9 cellular contexts compared by ENCODE assay signal in genomic region chr16:26645629-26646028, GRCh38.
DNase-seq lines count a peak whose midpoint lies in the region; ATAC-seq, FAIRE-seq and TF ChIP-seq lines count a peak whose summit lies in the region.
"Had no signal": no experiment of that assay in that cellular context is flagged by ENCODE, and none has a peak within 500 bp of the region (broad histone marks: within the 10 kb centered on the region; RNA-seq: fewer than 3 reads in every experiment).

No MANE protein-coding gene starts in this region.

- FAIRE-seq in HepG2 (lab: Jason Lieb, UNC): no peak

- H3K9me3 ChIP-seq in HepG2 (ENCODE audit: low read length) (no peaks in the 10 kb centered on the region), mammary epithelial cell (replicated peaks; ENCODE audit: insufficient read depth, low read length) (peaks cover 21% of the 10 kb centered on the region), ovary (no peaks in the 10 kb centered on the region)
- H3K9me3 ChIP-seq: mucosa of descending colon had no signal

- H3K27me3 ChIP-seq in HepG2 (ENCODE audit: control insufficient read depth in 1 of 2, insufficient read depth in 2 of 2, low read length in 2 of 2): no peaks in the 10 kb centered on the region
- H3K27me3 ChIP-seq in mammary epithelial cell (ENCODE audit: insufficient read depth, low read length): no peaks in the 10 kb centered on the region
- no peaks in the 10 kb centered on the region for H3K27me3 ChIP-seq in ovary

- TF ChIP-seq POLR2A in HepG2 (IDR thresholded peaks at IDR 0.05; ENCODE audit: insufficient read depth in 1 of 2, low read depth in 2 of 2, low read length in 2 of 2): no peak
- no peak for TF ChIP-seq POLR2A in ovary (IDR thresholded peaks at IDR 0.05)

- H4K20me1 ChIP-seq in HepG2 (ENCODE audit: insufficient read depth, low read length) (no peaks in the 10 kb centered on the region), mammary epithelial cell (ENCODE audit: insufficient read depth, low read length) (no peaks in the 10 kb centered on the region)

- DNase-seq in NCI-H82 (lab: John Stamatoyannopoulos, UW) (peak; percentile 40), NCI-H82 treated with DMSO at 0.1 percent for 48 hours (lab: John Stamatoyannopoulos, UW; ENCODE audit: unreplicated experiment) (no peak), HepG2 (ENCODE audit: low spot score) (no peak), superior temporal gyrus (ENCODE audit: extremely low spot score) (peak; percentile 52), mammary epithelial cell (no peak), ovary (no peak), NCI-H146 treated with DMSO at 0.1 percent for 48 hours (lab: John Stamatoyannopoulos, UW; ENCODE audit: unreplicated experiment) (no peak)
- DNase-seq in activated CD8-positive, alpha-beta memory T cell treated with anti-CD3 and anti-CD28 coated beads, Interleukin-2, amount 50 U/mL, for 4 hours: peak; percentile 37

- BruUV-seq in HepG2 (replicated peaks; lab: Mats Ljungman, UMichigan) (no TSS peak), mammary epithelial cell (replicated peaks; lab: Mats Ljungman, UMichigan) (no TSS peak)

- peak; percentile 71 for ATAC-seq in HepG2
- ATAC-seq: mucosa of descending colon had no signal

- WGBS in HepG2 (ENCODE audit: low lambda C conversion rate): 9% methylated on average over 9 of the region's 9 CpGs
- WGBS in mammary epithelial cell (ENCODE audit: low coverage, missing lambda C conversion rate): 24% methylated on average over 9 of the region's 9 CpGs
- WGBS in ovary, 3 donors: 13 to 14% (median 14%) methylated on average over 9 of the region's 9 CpGs

- H3K4me3 ChIP-seq in HepG2 (replicated peaks in 1 of 3; ENCODE audit: insufficient read depth in 1 of 3, low read depth in 2 of 3, low read length in 3 of 3): no peak overlapping the region
- H3K4me3 ChIP-seq in mammary epithelial cell (replicated peaks in 1 of 3; ENCODE audit: insufficient read depth in 1 of 3, low read depth in 2 of 3, low read length in 3 of 3): no peak overlapping the region
- no peak overlapping the region for H3K4me3 ChIP-seq in ovary
- H3K4me3 ChIP-seq: mucosa of descending colon had no signal

- in situ Hi-C loops in HepG2 (cut with HindIII; ENCODE audit: extremely low pct_ligation_motif_present, low pct_unique_long_range_greater_than_20kb) (no loop called here), mammary epithelial cell (cut with MboI; ENCODE audit: low sequenced_read_pairs in 2 of 2) (no loop called here)

- TF ChIP-seq RAD21 in HepG2 (CRISPR knock-in tag; IDR thresholded peaks at IDR 0.05): no peak

- CTCF ChIA-PET in HepG2 (lab: Yijun Ruan, JAX; ENCODE audit: low intra/inter-chr PET ratio, low total read pairs): interaction anchor here (2.1 kb wide), 1 partner anchor 807 kb away, joined by 5 read pairs; no protein-coding TSS in a partner anchor
- CTCF ChIA-PET in mammary epithelial cell (lab: Charles Lee; ENCODE audit: low non-redundant PET): no interaction called here

- no peak overlapping the region for H2AFZ ChIP-seq in HepG2 (ENCODE audit: low read length)
- no peak overlapping the region for H2AFZ ChIP-seq in mammary epithelial cell (ENCODE audit: low read depth, low read length)

- H3K27ac ChIP-seq in HepG2 (ENCODE audit: extremely low read length, insufficient read depth, low read length): no peak overlapping the region
- no peak overlapping the region for H3K27ac ChIP-seq in mammary epithelial cell (ENCODE audit: insufficient read depth, low read depth, low read length)
- no peak overlapping the region for H3K27ac ChIP-seq in ovary

- TF ChIP-seq EP300 in HepG2 (IDR thresholded peaks at IDR 0.05; ENCODE audit: low read depth in 2 of 2, low read length in 2 of 2) (no peak), HepG2 (CRISPR knock-in tag; IDR thresholded peaks at IDR 0.05; ENCODE audit: borderline replicate concordance) (no peak), ovary (IDR thresholded peaks at IDR 0.05) (no peak)

- TF ChIP-seq CTCF in HepG2 (CRISPR knock-in tag; IDR thresholded peaks at IDR 0.05) (peak; percentile 63), mammary epithelial cell (conservative IDR thresholded peaks at IDR 0.05 in 1 of 2, IDR thresholded peaks at IDR 0.05 in 1 of 2; ENCODE audit: extremely low read depth in 1 of 2, insufficient read depth in 1 of 2, low read depth in 1 of 2, low read length in 2 of 2) (no peak), ovary (IDR thresholded peaks at IDR 0.05) (no peak)

- intact Hi-C loops in HepG2 (cut with micrococcal nuclease; ENCODE audit: unreplicated experiment): no loop called here
- intact Hi-C loops in mammary epithelial cell (cut with micrococcal nuclease): no loop called here
- intact Hi-C loops in ovary (cut with DNase I): no loop called here

- H3K4me1 ChIP-seq in HepG2 (ENCODE audit: insufficient read depth, low read length): no peaks in the 10 kb centered on the region
- H3K4me1 ChIP-seq in mammary epithelial cell (ENCODE audit: insufficient read depth, low read length): no peaks in the 10 kb centered on the region
- no peaks in the 10 kb centered on the region for H3K4me1 ChIP-seq in ovary (ENCODE audit: insufficient read depth)

- dilution Hi-C loops in mammary epithelial cell (cut with HindIII; ENCODE audit: low sequenced_read_pairs): no loop called here

- no peak overlapping the region for H3K4me2 ChIP-seq in HepG2 (ENCODE audit: low read depth, low read length)
- no peak overlapping the region for H3K4me2 ChIP-seq in mammary epithelial cell (ENCODE audit: insufficient read depth, low read depth, low read length)

- H3K9ac ChIP-seq in HepG2 (ENCODE audit: insufficient read depth, low read depth, low read length): no peak overlapping the region
- H3K9ac ChIP-seq in mammary epithelial cell (ENCODE audit: insufficient read depth, low read length): no peak overlapping the region

- H3K36me3 ChIP-seq in HepG2 (replicated peaks in 1 of 2; ENCODE audit: control insufficient read depth in 1 of 2, insufficient read depth in 2 of 2, low read length in 2 of 2) (no peaks in the 10 kb centered on the region), mammary epithelial cell (ENCODE audit: insufficient read depth, low read length) (no peaks in the 10 kb centered on the region), ovary (no peaks in the 10 kb centered on the region)

- H3K79me2 ChIP-seq in HepG2 (ENCODE audit: insufficient read depth, low read length) (no peaks in the 10 kb centered on the region), mammary epithelial cell (ENCODE audit: insufficient read depth, low read length) (no peaks in the 10 kb centered on the region)

- POLR2A ChIA-PET in HepG2 (lab: Yijun Ruan, JAX): no interaction called here

TF ChIP-seq in HepG2, 621 proteins besides CTCF, POLR2A, EP300 and RAD21:
- TF ChIP-seq JDP2 (CRISPR knock-in tag; IDR thresholded peaks at IDR 0.05; ENCODE audit: borderline replicate concordance) (no peak), MAZ (IDR thresholded peaks at IDR 0.05; ENCODE audit: borderline replicate concordance, low read depth, low read length) (peak; percentile 22; the same call in 1 of the 2 replicates), MAZ (CRISPR knock-in tag; IDR thresholded peaks at IDR 0.05; ENCODE audit: low read depth) (no peak), ZNF768 (CRISPR knock-in tag; IDR thresholded peaks at IDR 0.05) (peak; percentile 23; the same call in 1 of the 2 replicates), EHMT2 (IDR thresholded peaks at IDR 0.05; ENCODE audit: borderline replicate concordance, low read depth, low read length) (no peak), ZKSCAN8 (CRISPR knock-in tag; IDR thresholded peaks at IDR 0.05; ENCODE audit: borderline replicate concordance) (peak; percentile 94), STAG1 (CRISPR knock-in tag; IDR thresholded peaks at IDR 0.05) (peak; percentile 67)

Comparison
In these comparisons a context has a peak if more than half of its experiments do, and no peak if none do; other contexts are left out.
1. DNase-seq: peak in NCI-H82 (single experiment), activated CD8-positive, alpha-beta memory T cell treated with anti-CD3 and anti-CD28 coated beads, Interleukin-2, amount 50 U/mL, for 4 hours (single experiment) and superior temporal gyrus (single experiment); none in NCI-H82 treated with DMSO at 0.1 percent for 48 hours (single experiment), HepG2 (single experiment), mammary epithelial cell (single experiment), ovary (0 of 5) and NCI-H146 treated with DMSO at 0.1 percent for 48 hours (single experiment).